Comparison of ENCODE assay signal across 30 cellular contexts in genomic region chr10:4673279-4674040, GRCh38.
DNase-seq lines count a peak whose midpoint lies in the region; ATAC-seq and TF ChIP-seq lines count a peak whose summit lies in the region.
"Had no signal": no experiment of that assay in that cellular context is flagged by ENCODE, and none has a peak within 500 bp of the region (broad histone marks: within the 10 kb centered on the region; RNA-seq: fewer than 3 reads in every experiment).

No MANE protein-coding gene starts in this region.

- CTCF ChIA-PET in MCF 10A (lab: Yijun Ruan, JAX): interaction anchor here (0.6 to 3.2 kb wide), 3 partner anchors 9 to 93 kb away, joined by 3 to 15 read pairs (median 3); no protein-coding TSS in a partner anchor

- H3K36me3 Mint-ChIP-seq in MCF 10A (ENCODE audit: insufficient read depth, unreplicated experiment): no peaks in the 10 kb centered on the region
- H3K36me3 Mint-ChIP-seq in stimulated activated naive B cell treated with anti-CD40 and anti-IgM and Interleukin-4, amounts not matched to agents 10 μg/mL and 1 μg/mL and 100 μg/mL, for 72 hours: peaks cover 0 to 2% of the 10 kb centered on the region in 2 donors
- H3K36me3 Mint-ChIP-seq: naive B cell had no signal

- peak overlapping the region; percentile 90 for H3K27ac Mint-ChIP-seq in MCF 10A (ENCODE audit: low read depth, unreplicated experiment)
- peak overlapping the region; percentile 69 for H3K27ac Mint-ChIP-seq in stimulated activated naive B cell treated with anti-CD40 and anti-IgM and Interleukin-4, amounts not matched to agents 10 μg/mL and 1 μg/mL and 100 μg/mL, for 72 hours
- H3K27ac Mint-ChIP-seq: activated CD4-positive, alpha-beta memory T cell treated with anti-CD3 and anti-CD28 coated beads, Interleukin-2, amount 10 ng/mL, durations not matched to agents 7 days and 5 days; activated naive CD4-positive, alpha-beta T cell treated with anti-CD3 and anti-CD28 coated beads for 36 hours; CD4-positive, alpha-beta T cell; mesothelial cell of epicardium; naive B cell had no signal

- no peak for TF ChIP-seq POLR2A in breast epithelium (IDR thresholded peaks at IDR 0.05)

- H4K91ac ChIP-seq in mesenchymal stem cell (ENCODE audit: low read length): peak overlapping the region; percentile 27

- no peaks in the 10 kb centered on the region for H3K27me3 Mint-ChIP-seq in MCF 10A (ENCODE audit: insufficient read depth, unreplicated experiment)
- H3K27me3 Mint-ChIP-seq in stimulated activated naive B cell treated with anti-CD40 and anti-IgM and Interleukin-4, amounts not matched to agents 10 μg/mL and 1 μg/mL and 100 μg/mL, for 72 hours: peaks cover 6 to 8% of the 10 kb centered on the region in 2 donors

- H3K27ac ChIP-seq in breast epithelium: no peak overlapping the region
- peak overlapping the region; percentile 4 for H3K27ac ChIP-seq in brain microvascular endothelial cell
- no peak overlapping the region for H3K27ac ChIP-seq in mesenchymal stem cell (ENCODE audit: low read length, poor library complexity, severe bottlenecking)
- H3K27ac ChIP-seq: uterus had no signal

- no peak overlapping the region for H4K8ac ChIP-seq in mesenchymal stem cell (ENCODE audit: low read length)

- in situ Hi-C loops in brain microvascular endothelial cell (cut with HindIII; ENCODE audit: low pct_ligation_motif_present, low sequenced_read_pairs): no loop called here

- 93% methylated on average over 5 of the region's 7 CpGs for WGBS in mesenchymal stem cell

- no peaks in the 10 kb centered on the region for H3K36me3 ChIP-seq in breast epithelium
- no peaks in the 10 kb centered on the region for H3K36me3 ChIP-seq in brain microvascular endothelial cell (replicated peaks)
- H3K36me3 ChIP-seq in mesenchymal stem cell (ENCODE audit: control insufficient read depth in 1 of 2, insufficient read depth in 2 of 2, low read depth in 1 of 2, low read length in 2 of 2): no peaks in the 10 kb centered on the region
- H3K36me3 ChIP-seq: uterus had no signal

- H3K14ac ChIP-seq in mesenchymal stem cell (ENCODE audit: low read length in 2 of 2): no peak overlapping the region

- H3K4me1 ChIP-seq in breast epithelium (no peaks in the 10 kb centered on the region), mesenchymal stem cell (ENCODE audit: control insufficient read depth, insufficient read depth, low read depth, low read length) (peaks cover 3% of the 10 kb centered on the region)

- peak overlapping the region; percentile 56 for H3K4me3 Mint-ChIP-seq in MCF 10A (ENCODE audit: unreplicated experiment)
- no peak overlapping the region for H3K4me3 Mint-ChIP-seq in stimulated activated naive B cell treated with anti-CD40 and anti-IgM and Interleukin-4, amounts not matched to agents 10 μg/mL and 1 μg/mL and 100 μg/mL, for 72 hours
- H3K4me3 Mint-ChIP-seq: activated CD4-positive, alpha-beta memory T cell treated with anti-CD3 and anti-CD28 coated beads, Interleukin-2, amount 10 ng/mL, durations not matched to agents 7 days and 5 days; activated naive CD4-positive, alpha-beta T cell treated with anti-CD3 and anti-CD28 coated beads for 36 hours; CD4-positive, alpha-beta T cell; mesothelial cell of epicardium; naive B cell had no signal

- no peak for ATAC-seq in stimulated activated naive B cell treated with anti-CD40 and anti-IgM and Interleukin-4, amounts not matched to agents 10 μg/mL and 1 μg/mL and 100 μg/mL, for 72 hours (replicated peaks)
- ATAC-seq in HG02642 (IDR thresholded peaks at IDR 0.05; ENCODE audit: poor library complexity, unreplicated experiment): no peak
- ATAC-seq in HG03460 (IDR thresholded peaks at IDR 0.05; ENCODE audit: unreplicated experiment): no peak
- no peak for ATAC-seq in GM21381 (IDR thresholded peaks at IDR 0.05; ENCODE audit: unreplicated experiment)
- ATAC-seq: activated CD4-positive, CD25-positive, alpha-beta regulatory T cell treated with anti-CD3 and anti-CD28 coated beads, Interleukin-2, amount 50 U/mL, for 24 hours; left ventricle myocardium superior had no signal

- peak overlapping the region in 1 of 2 experiments; percentile 84 for H2BK12ac ChIP-seq in mesenchymal stem cell (ENCODE audit: low read length in 2 of 2)

- H3K4me3 ChIP-seq in breast epithelium (no peak overlapping the region), brain microvascular endothelial cell (ENCODE audit: low read depth, low read length) (no peak overlapping the region), mesenchymal stem cell (ENCODE audit: insufficient read depth in 1 of 2, low read depth in 1 of 2, low read length in 2 of 2) (no peak overlapping the region)
- H3K4me3 ChIP-seq: MG63, uterus had no signal

- H2BK15ac ChIP-seq in mesenchymal stem cell (ENCODE audit: low read depth, poor library complexity, severe bottlenecking): no peak overlapping the region

- H3K4me2 ChIP-seq in mesenchymal stem cell (ENCODE audit: low read length, poor library complexity, severe bottlenecking): no peak overlapping the region

- H3K27me3 ChIP-seq in breast epithelium: no peaks in the 10 kb centered on the region
- H3K27me3 ChIP-seq in brain microvascular endothelial cell (replicated peaks): no peaks in the 10 kb centered on the region
- H3K27me3 ChIP-seq in mesenchymal stem cell (ENCODE audit: control insufficient read depth in 1 of 2, insufficient read depth in 1 of 2, low read length in 2 of 2): no peaks in the 10 kb centered on the region
- H3K27me3 ChIP-seq: MG63, uterus had no signal

- TF ChIP-seq CTCF in MCF 10A (IDR thresholded peaks at IDR 0.05; ENCODE audit: unreplicated experiment) (no peak), breast epithelium (IDR thresholded peaks at IDR 0.05) (no peak), brain microvascular endothelial cell (IDR thresholded peaks at IDR 0.05; ENCODE audit: low read depth, low read length, missing control alignments) (no peak)

- H3K4ac ChIP-seq in mesenchymal stem cell (ENCODE audit: low read depth in 1 of 2, low read length in 2 of 2): peak overlapping the region in 1 of 2 experiments; percentile 75

- H2AK5ac ChIP-seq in mesenchymal stem cell (ENCODE audit: low read length, severe bottlenecking): peak overlapping the region; percentile 73

- H3K9ac ChIP-seq in mesenchymal stem cell (ENCODE audit: low read length): peak overlapping the region; percentile 53

- H3K23ac ChIP-seq in mesenchymal stem cell (ENCODE audit: low read length in 2 of 2): no peak overlapping the region

- no TSS peak for BruUV-seq in MCF 10A (replicated peaks; lab: Mats Ljungman, UMichigan)

- H3K79me1 ChIP-seq in mesenchymal stem cell (replicated peaks; ENCODE audit: low read length, poor library complexity, severe bottlenecking): peaks cover 4% of the 10 kb centered on the region

- no peak overlapping the region for H2AFZ ChIP-seq in mesenchymal stem cell (ENCODE audit: low read depth, low read length)

- no peaks in the 10 kb centered on the region for H3K9me3 Mint-ChIP-seq in MCF 10A (ENCODE audit: unreplicated experiment)
- H3K9me3 Mint-ChIP-seq in stimulated activated naive B cell treated with anti-CD40 and anti-IgM and Interleukin-4, amounts not matched to agents 10 μg/mL and 1 μg/mL and 100 μg/mL, for 72 hours: peaks cover 4 to 6% of the 10 kb centered on the region in 2 donors
- H3K9me3 Mint-ChIP-seq: activated CD4-positive, alpha-beta memory T cell treated with anti-CD3 and anti-CD28 coated beads, Interleukin-2, amount 10 ng/mL, durations not matched to agents 7 days and 5 days; CD4-positive, alpha-beta T cell had no signal

- DNase-seq in MCF 10A (ENCODE audit: unreplicated experiment): no peak
- no peak for DNase-seq in breast epithelium (ENCODE audit: low spot score in 2 of 2)
- DNase-seq in brain microvascular endothelial cell: no peak
- no peak for DNase-seq in mesenchymal stem cell
- no peak for DNase-seq in stimulated activated naive B cell treated with anti-CD40 and anti-IgM and Interleukin-4, amounts not matched to agents 10 μg/mL and 1 μg/mL and 100 μg/mL, for 72 hours
- DNase-seq: activated CD4-positive, alpha-beta memory T cell treated with anti-CD3 and anti-CD28 coated beads, Interleukin-2, amount 10 ng/mL, durations not matched to agents 7 days and 5 days; activated CD8-positive, alpha-beta memory T cell treated with anti-CD3 and anti-CD28 coated beads, Interleukin-2, amount 50 U/mL, for 4 hours; activated naive CD4-positive, alpha-beta T cell treated with anti-CD3 and anti-CD28 coated beads for 36 hours; AML-193; CD4-positive, alpha-beta T cell; DMS 273 treated with DMSO at 0.1 percent for 48 hours; GOT3; islet precursor cell; KG1; left ventricle myocardium superior; MG63; naive B cell; NCI-H1105; NCI-H1930; NCI-H2171 treated with DMSO at 0.1 percent for 48 hours; NCI-H510A; RPMI8226; stimulated activated naive CD4-positive, alpha-beta T cell treated with Interleukin-2 at 50 U/mL for 16 hours; T-helper 1 cell; uterus had no signal

- intact Hi-C loops in MCF 10A (cut with micrococcal nuclease): loop anchor here (5.0 to 10.0 kb wide), 2 partner anchors 54 to 1209 kb away; no protein-coding TSS in a partner anchor
- intact Hi-C loops in breast epithelium (cut with DNase I; ENCODE audit: low total_unique reads): no loop called here

- no peak overlapping the region for H2BK120ac ChIP-seq in mesenchymal stem cell (ENCODE audit: low read depth, low read length)

- POLR2A ChIA-PET in MCF 10A (lab: Yijun Ruan, JAX): interaction anchor here (0.7 to 5.8 kb wide), 12 partner anchors 10 to 916 kb away, joined by 3 to 120 read pairs (median 8); partner anchors contain the start of gene KLF6

- no peaks in the 10 kb centered on the region for H3K9me3 ChIP-seq in breast epithelium
- peaks cover 10% of the 10 kb centered on the region for H3K9me3 ChIP-seq in mesenchymal stem cell (ENCODE audit: control insufficient read depth, low read length)
- H3K9me3 ChIP-seq: uterus had no signal

- H3K4me1 Mint-ChIP-seq in MCF 10A (ENCODE audit: insufficient read depth, unreplicated experiment): peaks cover 40% of the 10 kb centered on the region
- no peaks in the 10 kb centered on the region for H3K4me1 Mint-ChIP-seq in stimulated activated naive B cell treated with anti-CD40 and anti-IgM and Interleukin-4, amounts not matched to agents 10 μg/mL and 1 μg/mL and 100 μg/mL, for 72 hours
- H3K4me1 Mint-ChIP-seq: activated CD4-positive, alpha-beta memory T cell treated with anti-CD3 and anti-CD28 coated beads, Interleukin-2, amount 10 ng/mL, durations not matched to agents 7 days and 5 days; naive B cell had no signal

- peak overlapping the region in 1 of 2 experiments; percentile 40 for H3K18ac ChIP-seq in mesenchymal stem cell (ENCODE audit: low read depth in 1 of 2, low read length in 2 of 2)

- no peak overlapping the region for H2BK5ac ChIP-seq in mesenchymal stem cell (ENCODE audit: low read depth, low read length, poor library complexity, severe bottlenecking)
